Comparison of ENCODE assay signal across 16 cellular contexts in genomic region chr4:5421416-5421815, GRCh38.
DNase-seq lines count a peak whose midpoint lies in the region; ATAC-seq and TF ChIP-seq lines count a peak whose summit lies in the region.
"Had no signal": no experiment of that assay in that cellular context is flagged by ENCODE, and none has a peak within 500 bp of the region (broad histone marks: within the 10 kb centered on the region; RNA-seq: fewer than 3 reads in every experiment).

No MANE protein-coding gene starts in this region.

- no peaks in the 10 kb centered on the region for H3K36me3 ChIP-seq in esophagus muscularis mucosa
- H3K36me3 ChIP-seq: BE2C had no signal

- DNase-seq in esophagus muscularis mucosa (ENCODE audit: extremely low spot score) (peak; percentile 45), islet precursor cell (peak; percentile 11), SHP77 treated with DMSO at 0.1 percent for 48 hours (lab: John Stamatoyannopoulos, UW) (no peak)
- no peak for DNase-seq in central memory CD4-positive, alpha-beta T cell
- DNase-seq: 8988T; ACHN; BE2C; C1 segment of cervical spinal cord; Caco-2; Calu3; CD4-positive, alpha-beta T cell; CD8-positive, alpha-beta T cell; DMS79 treated with DMSO at 0.1 percent for 48 hours; GF-D8 had no signal

- WGBS in esophagus muscularis mucosa, result 76% methylated on average over 3 of the region's 3 CpGs

- H3K4me1 ChIP-seq in esophagus muscularis mucosa, result no peaks in the 10 kb centered on the region
- H3K4me1 ChIP-seq: BE2C, Caco-2 had no signal

- H3K27ac ChIP-seq in esophagus muscularis mucosa (replicated peaks in 1 of 4), result no peak overlapping the region
- H3K27ac ChIP-seq: BLaER1 had no signal

- no peak for TF ChIP-seq CTCF in esophagus muscularis mucosa (IDR thresholded peaks at IDR 0.05)

- TF ChIP-seq EP300 in esophagus muscularis mucosa (IDR thresholded peaks at IDR 0.05), result no peak

- H3K4me3 ChIP-seq in esophagus muscularis mucosa, result no peak overlapping the region
- H3K4me3 ChIP-seq: BLaER1 had no signal

- intact Hi-C loops in esophagus muscularis mucosa (cut with DNase I), result no loop called here

- no peak for TF ChIP-seq POLR2A in esophagus muscularis mucosa (IDR thresholded peaks at IDR 0.05; ENCODE audit: low read depth)

- peaks cover 0 to 16% (median 13%) of the 10 kb centered on the region in 4 donors for H3K9me3 ChIP-seq in esophagus muscularis mucosa
- H3K9me3 ChIP-seq: BE2C, Caco-2 had no signal

- no peaks in the 10 kb centered on the region for H3K27me3 ChIP-seq in esophagus muscularis mucosa
- H3K27me3 ChIP-seq: BE2C, BLaER1 had no signal

- ATAC-seq in GM21515 (IDR thresholded peaks at IDR 0.05; ENCODE audit: unreplicated experiment), result no peak
- ATAC-seq: CD8-positive, alpha-beta T cell had no signal

Comparison
In these comparisons a context has a peak if more than half of its experiments do, and no peak if none do; other contexts are left out.
1. DNase-seq: peak in esophagus muscularis mucosa (single experiment) and islet precursor cell (single experiment); none in SHP77 treated with DMSO at 0.1 percent for 48 hours (single experiment) and central memory CD4-positive, alpha-beta T cell (single experiment).